ENCODE assay signal across 8 cellular contexts in the genomic region with DNA sequence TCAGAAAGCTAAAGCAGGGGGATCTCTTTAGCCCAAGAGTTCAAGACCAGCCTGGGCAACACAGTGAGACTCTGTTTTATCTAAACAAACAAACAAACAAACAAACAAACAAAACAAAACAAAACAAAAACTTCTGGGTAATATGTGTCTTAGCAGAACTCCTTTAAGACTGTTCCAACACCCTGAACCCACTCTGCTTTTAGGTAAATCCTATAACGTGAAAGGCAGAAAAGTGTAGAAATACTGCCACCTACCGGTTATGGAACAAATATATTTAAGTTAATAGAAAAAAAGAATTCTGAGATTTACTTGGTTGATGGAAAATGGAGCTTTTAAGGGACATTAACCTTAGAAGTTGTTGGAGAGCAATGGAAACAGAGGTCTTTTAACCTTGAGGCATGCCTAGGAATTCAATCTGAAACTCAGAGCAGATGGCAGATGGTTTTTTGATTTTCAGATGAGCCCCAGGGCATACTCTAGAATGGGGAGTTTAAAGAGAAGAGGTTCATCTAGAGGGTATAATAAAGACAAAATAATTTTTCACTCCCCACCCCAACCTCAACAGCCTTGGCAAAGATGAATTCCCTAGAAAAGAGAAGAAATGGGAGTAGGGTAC. TPM values are rescaled to one million over a fixed set of nuclear protein-coding genes. Genes with fewer than 3 reads are reported as not detected.
A peak's percentile ranks its signal among the peaks of the same experiment; 100 is the strongest.
DNase-seq lines count a peak whose midpoint lies in the region; ATAC-seq and TF ChIP-seq lines count a peak whose summit lies in the region.

No MANE protein-coding gene starts in this region.

- no peaks in the 10 kb centered on the region for H3K9me3 Mint-ChIP-seq in MCF 10A (ENCODE audit: unreplicated experiment)
- H3K9me3 Mint-ChIP-seq in type B pancreatic cell = peaks cover 8% of the 10 kb centered on the region

- BruUV-seq in MCF 10A (replicated peaks; lab: Mats Ljungman, UMichigan) = no TSS peak

- peak; percentile 8 for DNase-seq in CMK (ENCODE audit: low read depth)
- peak; percentile 41 for DNase-seq in NCI-H526 treated with DMSO at 0.1 percent for 48 hours (lab: John Stamatoyannopoulos, UW)
- DNase-seq in MCF 10A (ENCODE audit: unreplicated experiment) = peak; percentile 71
- peak; percentile 46 for DNase-seq in kidney glomerular epithelial cell (lab: John Stamatoyannopoulos, UW)
- no peak for DNase-seq in type B pancreatic cell (ENCODE audit: extremely low spot score, unreplicated experiment)
- DNase-seq in activated T-cell treated with anti-CD3 and anti-CD28 coated beads, Interleukin-2, amount 50 U/mL, for 1 hour = no peak
- DNase-seq in activated CD4-positive, alpha-beta T cell treated with anti-CD3 and anti-CD28 coated beads for 1 hour = no peak

- peaks cover 25% of the 10 kb centered on the region for H3K36me3 Mint-ChIP-seq in MCF 10A (ENCODE audit: insufficient read depth, unreplicated experiment)
- no peaks in the 10 kb centered on the region for H3K36me3 Mint-ChIP-seq in type B pancreatic cell

- H3K27ac Mint-ChIP-seq in MCF 10A (ENCODE audit: low read depth, unreplicated experiment) (no peak overlapping the region), type B pancreatic cell (no peak overlapping the region)

- POLR2A ChIA-PET in MCF 10A (lab: Yijun Ruan, JAX) = interaction anchor here (0.6 to 0.7 kb wide), 3 partner anchors 60 to 1884 kb away, joined by 3 read pairs; no protein-coding TSS in a partner anchor

- TF ChIP-seq CTCF in MCF 10A (IDR thresholded peaks at IDR 0.05; ENCODE audit: unreplicated experiment) = peak; percentile 54
- peak; percentile 86 for TF ChIP-seq CTCF in type B pancreatic cell (conservative IDR thresholded peaks at IDR 0.05)

- intact Hi-C loops in MCF 10A (cut with micrococcal nuclease) = loop anchor here (2.0 kb wide), 2 partner anchors 402 to 480 kb away; no protein-coding TSS in a partner anchor

- peaks cover 5% of the 10 kb centered on the region for H3K4me1 Mint-ChIP-seq in MCF 10A (ENCODE audit: insufficient read depth, unreplicated experiment)
- H3K4me1 Mint-ChIP-seq in type B pancreatic cell (ENCODE audit: unreplicated experiment) = no peaks in the 10 kb centered on the region

- H3K27me3 Mint-ChIP-seq in MCF 10A (ENCODE audit: insufficient read depth, unreplicated experiment) = no peaks in the 10 kb centered on the region
- no peaks in the 10 kb centered on the region for H3K27me3 Mint-ChIP-seq in type B pancreatic cell

- ATAC-seq in HG02798 (IDR thresholded peaks at IDR 0.05; ENCODE audit: poor library complexity, unreplicated experiment) = peak; percentile 39

- CTCF ChIA-PET in MCF 10A (lab: Yijun Ruan, JAX) = interaction anchor here (0.5 to 6.6 kb wide), 40 partner anchors 8 to 648 kb away, joined by 3 to 72 read pairs (median 4); no protein-coding TSS in a partner anchor

- H3K4me3 Mint-ChIP-seq in MCF 10A (ENCODE audit: unreplicated experiment) (no peak overlapping the region), type B pancreatic cell (no peak overlapping the region)

RNA-seq across cellular contexts. Expression of a gene that starts 38.5 kb away (rescaled TPM):
- total RNA-seq in MCF 10A (2022) (424 and 600 TPM in 2 replicates), type B pancreatic cell (ENCODE audit: low replicate concordance) (78.1 and 100 TPM in 2 replicates)

Comparison
In these comparisons a context has a peak if more than half of its experiments do, and no peak if none do; other contexts are left out.
1. DNase-seq: peak in CMK (single experiment), NCI-H526 treated with DMSO at 0.1 percent for 48 hours (single experiment), MCF 10A (single experiment) and kidney glomerular epithelial cell (single experiment); none in type B pancreatic cell (single experiment), activated T-cell treated with anti-CD3 and anti-CD28 coated beads, Interleukin-2, amount 50 U/mL, for 1 hour (single experiment) and activated CD4-positive, alpha-beta T cell treated with anti-CD3 and anti-CD28 coated beads for 1 hour (single experiment).